In genomic region chr14:102872020-102872419, GRCh38 we compare ENCODE assay signal across 1 cellular context.
A peak's percentile ranks its signal among the peaks of the same experiment; 100 is the strongest.
TF ChIP-seq lines count a peak whose summit lies in the region.

No MANE protein-coding gene starts in this region.

TF ChIP-seq in liver, 16 proteins besides CTCF, POLR2A, EP300 and RAD21 (continued from another document):
- TF ChIP-seq, protein P1, sequence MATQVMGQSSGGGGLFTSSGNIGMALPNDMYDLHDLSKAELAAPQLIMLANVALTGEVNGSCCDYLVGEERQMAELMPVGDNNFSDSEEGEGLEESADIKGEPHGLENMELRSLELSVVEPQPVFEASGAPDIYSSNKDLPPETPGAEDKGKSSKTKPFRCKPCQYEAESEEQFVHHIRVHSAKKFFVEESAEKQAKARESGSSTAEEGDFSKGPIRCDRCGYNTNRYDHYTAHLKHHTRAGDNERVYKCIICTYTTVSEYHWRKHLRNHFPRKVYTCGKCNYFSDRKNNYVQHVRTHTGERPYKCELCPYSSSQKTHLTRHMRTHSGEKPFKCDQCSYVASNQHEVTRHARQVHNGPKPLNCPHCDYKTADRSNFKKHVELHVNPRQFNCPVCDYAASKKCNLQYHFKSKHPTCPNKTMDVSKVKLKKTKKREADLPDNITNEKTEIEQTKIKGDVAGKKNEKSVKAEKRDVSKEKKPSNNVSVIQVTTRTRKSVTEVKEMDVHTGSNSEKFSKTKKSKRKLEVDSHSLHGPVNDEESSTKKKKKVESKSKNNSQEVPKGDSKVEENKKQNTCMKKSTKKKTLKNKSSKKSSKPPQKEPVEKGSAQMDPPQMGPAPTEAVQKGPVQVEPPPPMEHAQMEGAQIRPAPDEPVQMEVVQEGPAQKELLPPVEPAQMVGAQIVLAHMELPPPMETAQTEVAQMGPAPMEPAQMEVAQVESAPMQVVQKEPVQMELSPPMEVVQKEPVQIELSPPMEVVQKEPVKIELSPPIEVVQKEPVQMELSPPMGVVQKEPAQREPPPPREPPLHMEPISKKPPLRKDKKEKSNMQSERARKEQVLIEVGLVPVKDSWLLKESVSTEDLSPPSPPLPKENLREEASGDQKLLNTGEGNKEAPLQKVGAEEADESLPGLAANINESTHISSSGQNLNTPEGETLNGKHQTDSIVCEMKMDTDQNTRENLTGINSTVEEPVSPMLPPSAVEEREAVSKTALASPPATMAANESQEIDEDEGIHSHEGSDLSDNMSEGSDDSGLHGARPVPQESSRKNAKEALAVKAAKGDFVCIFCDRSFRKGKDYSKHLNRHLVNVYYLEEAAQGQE (IDR thresholded peaks at IDR 0.05) = no peak
- no peak for TF ChIP-seq EGR1 (IDR thresholded peaks at IDR 0.05; ENCODE audit: low read depth in 2 of 2)
- no peak for TF ChIP-seq YY1 (IDR thresholded peaks at IDR 0.05)
- TF ChIP-seq HNF4G (IDR thresholded peaks at IDR 0.05) = no peak
- TF ChIP-seq, protein P2, sequence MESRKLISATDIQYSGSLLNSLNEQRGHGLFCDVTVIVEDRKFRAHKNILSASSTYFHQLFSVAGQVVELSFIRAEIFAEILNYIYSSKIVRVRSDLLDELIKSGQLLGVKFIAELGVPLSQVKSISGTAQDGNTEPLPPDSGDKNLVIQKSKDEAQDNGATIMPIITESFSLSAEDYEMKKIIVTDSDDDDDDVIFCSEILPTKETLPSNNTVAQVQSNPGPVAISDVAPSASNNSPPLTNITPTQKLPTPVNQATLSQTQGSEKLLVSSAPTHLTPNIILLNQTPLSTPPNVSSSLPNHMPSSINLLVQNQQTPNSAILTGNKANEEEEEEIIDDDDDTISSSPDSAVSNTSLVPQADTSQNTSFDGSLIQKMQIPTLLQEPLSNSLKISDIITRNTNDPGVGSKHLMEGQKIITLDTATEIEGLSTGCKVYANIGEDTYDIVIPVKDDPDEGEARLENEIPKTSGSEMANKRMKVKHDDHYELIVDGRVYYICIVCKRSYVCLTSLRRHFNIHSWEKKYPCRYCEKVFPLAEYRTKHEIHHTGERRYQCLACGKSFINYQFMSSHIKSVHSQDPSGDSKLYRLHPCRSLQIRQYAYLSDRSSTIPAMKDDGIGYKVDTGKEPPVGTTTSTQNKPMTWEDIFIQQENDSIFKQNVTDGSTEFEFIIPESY (IDR thresholded peaks at IDR 0.05) = peak; percentile 45
- TF ChIP-seq ATF3 (IDR thresholded peaks at IDR 0.05) = no peak
